In the genomic region with DNA sequence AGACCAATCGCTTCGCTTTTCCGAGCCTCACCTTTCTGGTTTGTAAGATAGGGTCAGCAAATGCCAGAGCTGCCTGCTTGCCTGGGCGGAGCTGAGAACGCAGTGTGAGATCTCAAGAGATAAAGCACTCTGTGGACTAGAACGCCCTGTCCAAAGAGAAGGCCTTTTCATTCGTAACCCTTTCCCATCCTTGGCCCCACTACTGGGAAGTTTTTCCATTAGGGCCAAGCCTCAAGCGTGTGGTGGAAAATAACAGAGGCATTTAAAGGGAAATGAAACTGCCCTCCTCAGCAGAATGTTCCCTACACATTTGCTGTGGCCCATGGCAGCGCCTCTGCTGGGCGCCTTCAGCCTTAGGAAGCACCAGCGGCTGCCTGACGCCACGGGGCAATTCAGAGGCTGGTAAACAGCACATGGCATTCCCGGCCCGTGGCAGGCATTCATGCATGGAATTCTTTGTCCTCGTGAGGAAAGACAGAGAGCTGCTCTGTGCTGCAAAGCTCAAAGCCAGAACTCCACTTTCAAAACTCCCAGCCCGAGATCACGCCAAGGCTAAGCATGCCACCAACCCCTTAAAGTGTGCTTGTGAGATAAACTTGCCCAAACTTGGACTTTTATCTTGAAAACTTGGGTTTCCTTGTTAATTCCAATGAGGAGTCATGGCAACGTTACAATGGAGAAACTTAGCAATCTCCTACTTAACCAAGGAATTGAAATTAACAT, we compare ENCODE assay signal across 8 cellular contexts. TPM values are rescaled to one million over a fixed set of nuclear protein-coding genes. Genes with fewer than 3 reads are reported as not detected.
DNase-seq lines count a peak whose midpoint lies in the region; ATAC-seq and TF ChIP-seq lines count a peak whose summit lies in the region.

No MANE protein-coding gene starts in this region.

- H3K9ac ChIP-seq in NT2/D1 (ENCODE audit: insufficient read length, low read depth), result peak overlapping the region; percentile 52
- H3K9ac ChIP-seq in colonic mucosa (ENCODE audit: low read depth in 2 of 2, low read length in 2 of 2), result peak overlapping the region; percentile 50 to 62

- H3K9me3 Mint-ChIP-seq in stimulated activated naive B cell treated with anti-CD40 and anti-IgM and Interleukin-4, amounts not matched to agents 10 μg/mL and 1 μg/mL and 100 μg/mL, for 72 hours, result no peaks in the 10 kb centered on the region
- no peaks in the 10 kb centered on the region for H3K9me3 Mint-ChIP-seq in stimulated activated effector memory CD8-positive, alpha-beta T cell treated with anti-CD3 and anti-CD28 coated beads, Interleukin-12 subunit alpha, Interleukin-12 subunit beta, amount 100 ng/mL, for 72 hours

- H3K4me3 ChIP-seq in GM12875 (ENCODE audit: low read depth, low read length) (no peak overlapping the region), NT2/D1 (ENCODE audit: insufficient read length, low read depth) (no peak overlapping the region), colonic mucosa (no peak overlapping the region)

- H3K9me3 ChIP-seq in NT2/D1 (ENCODE audit: insufficient read depth, low read length) (no peaks in the 10 kb centered on the region), colonic mucosa (no peaks in the 10 kb centered on the region)

- H3K4me1 ChIP-seq in NT2/D1 (ENCODE audit: insufficient read depth, insufficient read length) (peaks cover 24% of the 10 kb centered on the region), colonic mucosa (peaks cover 5% of the 10 kb centered on the region)

- peak; percentile 79 for TF ChIP-seq CTCF in 22Rv1 (IDR thresholded peaks at IDR 0.05)
- peak; percentile 56 for TF ChIP-seq CTCF in GM12875 (IDR thresholded peaks at IDR 0.05; ENCODE audit: borderline replicate concordance, insufficient read depth, low read depth, low read length)
- peak; percentile 58 for TF ChIP-seq CTCF in colonic mucosa (IDR thresholded peaks at IDR 0.05)

- no peaks in the 10 kb centered on the region for H3K27me3 ChIP-seq in NT2/D1 (ENCODE audit: insufficient read depth, insufficient read length)
- H3K27me3 ChIP-seq in colonic mucosa, result no peaks in the 10 kb centered on the region
- no peaks in the 10 kb centered on the region for H3K27me3 ChIP-seq in layer of hippocampus (ENCODE audit: control insufficient read depth, insufficient read depth, low read length)

- peaks cover 4 to 32% of the 10 kb centered on the region in 2 donors for H3K27me3 Mint-ChIP-seq in stimulated activated naive B cell treated with anti-CD40 and anti-IgM and Interleukin-4, amounts not matched to agents 10 μg/mL and 1 μg/mL and 100 μg/mL, for 72 hours

- DNase-seq in NT2/D1 (ENCODE audit: low read depth, low spot score), result no peak
- peak; percentile 78 for DNase-seq in colonic mucosa
- peak; percentile 12 for DNase-seq in stimulated activated naive B cell treated with anti-CD40 and anti-IgM and Interleukin-4, amounts not matched to agents 10 μg/mL and 1 μg/mL and 100 μg/mL, for 72 hours
- no peak for DNase-seq in stimulated activated effector memory CD8-positive, alpha-beta T cell treated with anti-CD3 and anti-CD28 coated beads, Interleukin-12 subunit alpha, Interleukin-12 subunit beta, amount 100 ng/mL, for 72 hours (ENCODE audit: low spot score in 2 of 2)

- no peak overlapping the region for H3K4me3 Mint-ChIP-seq in stimulated activated naive B cell treated with anti-CD40 and anti-IgM and Interleukin-4, amounts not matched to agents 10 μg/mL and 1 μg/mL and 100 μg/mL, for 72 hours
- H3K4me3 Mint-ChIP-seq in stimulated activated effector memory CD8-positive, alpha-beta T cell treated with anti-CD3 and anti-CD28 coated beads, Interleukin-12 subunit alpha, Interleukin-12 subunit beta, amount 100 ng/mL, for 72 hours, result no peak overlapping the region

- peak overlapping the region; percentile 99 for H3K27ac ChIP-seq in 22Rv1
- H3K27ac ChIP-seq in colonic mucosa, result peak overlapping the region; percentile 66
- H3K27ac ChIP-seq in layer of hippocampus (ENCODE audit: low read depth, low read length), result peak overlapping the region; percentile 83

- intact Hi-C loops in colonic mucosa (cut with DNase I), result no loop called here

- no peaks in the 10 kb centered on the region for H3K36me3 ChIP-seq in NT2/D1 (ENCODE audit: insufficient read depth, insufficient read length, low read length)
- H3K36me3 ChIP-seq in colonic mucosa, result no peaks in the 10 kb centered on the region

- ATAC-seq in stimulated activated naive B cell treated with anti-CD40 and anti-IgM and Interleukin-4, amounts not matched to agents 10 μg/mL and 1 μg/mL and 100 μg/mL, for 72 hours (replicated peaks), result peak; percentile 80 to 93
- no peak for ATAC-seq in GM18870 (IDR thresholded peaks at IDR 0.05; ENCODE audit: unreplicated experiment)
- ATAC-seq in stimulated activated effector memory CD8-positive, alpha-beta T cell treated with anti-CD3 and anti-CD28 coated beads, Interleukin-12 subunit alpha, Interleukin-12 subunit beta, amount 100 ng/mL, for 72 hours, result no peak

- peaks cover 1 to 3% of the 10 kb centered on the region in 2 donors for H3K36me3 Mint-ChIP-seq in stimulated activated naive B cell treated with anti-CD40 and anti-IgM and Interleukin-4, amounts not matched to agents 10 μg/mL and 1 μg/mL and 100 μg/mL, for 72 hours
- no peaks in the 10 kb centered on the region for H3K36me3 Mint-ChIP-seq in stimulated activated effector memory CD8-positive, alpha-beta T cell treated with anti-CD3 and anti-CD28 coated beads, Interleukin-12 subunit alpha, Interleukin-12 subunit beta, amount 100 ng/mL, for 72 hours

- H3K27ac Mint-ChIP-seq in stimulated activated naive B cell treated with anti-CD40 and anti-IgM and Interleukin-4, amounts not matched to agents 10 μg/mL and 1 μg/mL and 100 μg/mL, for 72 hours, result peak overlapping the region; percentile 77
- H3K27ac Mint-ChIP-seq in stimulated activated effector memory CD8-positive, alpha-beta T cell treated with anti-CD3 and anti-CD28 coated beads, Interleukin-12 subunit alpha, Interleukin-12 subunit beta, amount 100 ng/mL, for 72 hours, result no peak overlapping the region

- peaks cover 13 to 23% of the 10 kb centered on the region in 2 donors for H3K4me1 Mint-ChIP-seq in stimulated activated naive B cell treated with anti-CD40 and anti-IgM and Interleukin-4, amounts not matched to agents 10 μg/mL and 1 μg/mL and 100 μg/mL, for 72 hours
- H3K4me1 Mint-ChIP-seq in stimulated activated effector memory CD8-positive, alpha-beta T cell treated with anti-CD3 and anti-CD28 coated beads, Interleukin-12 subunit alpha, Interleukin-12 subunit beta, amount 100 ng/mL, for 72 hours, result peaks cover 10% of the 10 kb centered on the region

RNA-seq across cellular contexts. Expression of gene AHNAK, which starts 38.1 kb away (rescaled TPM):
- 100 to 1,000 TPM; 458 to 631 TPM for total RNA-seq in colonic mucosa

Comparison
In these comparisons a context has a peak if more than half of its experiments do, and no peak if none do; other contexts are left out.
1. DNase-seq: peak in colonic mucosa (single experiment) and stimulated activated naive B cell treated with anti-CD40 and anti-IgM and Interleukin-4, amounts not matched to agents 10 μg/mL and 1 μg/mL and 100 μg/mL, for 72 hours (single experiment); none in NT2/D1 (single experiment) and stimulated activated effector memory CD8-positive, alpha-beta T cell treated with anti-CD3 and anti-CD28 coated beads, Interleukin-12 subunit alpha, Interleukin-12 subunit beta, amount 100 ng/mL, for 72 hours (0 of 2).
2. ATAC-seq: peak in stimulated activated naive B cell treated with anti-CD40 and anti-IgM and Interleukin-4, amounts not matched to agents 10 μg/mL and 1 μg/mL and 100 μg/mL, for 72 hours (2 of 2); none in GM18870 (single experiment) and stimulated activated effector memory CD8-positive, alpha-beta T cell treated with anti-CD3 and anti-CD28 coated beads, Interleukin-12 subunit alpha, Interleukin-12 subunit beta, amount 100 ng/mL, for 72 hours (single experiment).
3. Peak in every context shown above with its lines, with median percentiles within 50 percentile points of each other: H3K27ac ChIP-seq and CTCF ChIP-seq.